Comparison of ENCODE assay signal across 28 cellular contexts in genomic region chr10:95172851-95173250, GRCh38. TPM values are rescaled to one million over a fixed set of nuclear protein-coding genes. Genes with fewer than 3 reads are reported as not detected.
DNase-seq lines count a peak whose midpoint lies in the region; ATAC-seq, FAIRE-seq and TF ChIP-seq lines count a peak whose summit lies in the region.
"Had no signal": no experiment of that assay in that cellular context is flagged by ENCODE, and none has a peak within 500 bp of the region (broad histone marks: within the 10 kb centered on the region; RNA-seq: fewer than 3 reads in every experiment).

No MANE protein-coding gene starts in this region.

- H3K4me2 ChIP-seq in HepG2 (ENCODE audit: low read depth, low read length) (no peak overlapping the region), neuronal stem cell (ENCODE audit: insufficient read depth, low read length, poor library complexity, severe bottlenecking) (no peak overlapping the region)
- H3K4me2 ChIP-seq: A549; BLaER1 treated with 17β-estradiol and CSF1 and Interleukin-3, amounts not matched to agents 10 nM and 100 nM; GM23338 had no signal

- no peak overlapping the region for H3K18ac ChIP-seq in neuronal stem cell (ENCODE audit: low read length)

- no peak overlapping the region for H3K9ac ChIP-seq in HepG2 (ENCODE audit: insufficient read depth, low read depth, low read length)
- peak overlapping the region; percentile 30 for H3K9ac ChIP-seq in neuronal stem cell (ENCODE audit: low read depth, low read length, poor library complexity)
- H3K9ac ChIP-seq: BLaER1 treated with 17β-estradiol and CSF1 and Interleukin-3, amounts not matched to agents 10 nM and 100 nM had no signal

- no peak overlapping the region for H2BK5ac ChIP-seq in neuronal stem cell (ENCODE audit: low read length)

- no TSS peak for BruUV-seq in HepG2 (replicated peaks; lab: Mats Ljungman, UMichigan)

- H2AFZ ChIP-seq in HepG2 (ENCODE audit: low read length) (peak overlapping the region; percentile 27), neuronal stem cell (ENCODE audit: low read length) (no peak overlapping the region)

- H2BK120ac ChIP-seq in neuronal stem cell (ENCODE audit: low read depth, low read length), result no peak overlapping the region

- ATAC-seq in HepG2, result no peak
- ATAC-seq in right lobe of liver, result no peak
- ATAC-seq in esophagus mucosa, result peak; percentile 66
- ATAC-seq in GM21447 (IDR thresholded peaks at IDR 0.05; ENCODE audit: unreplicated experiment), result no peak
- ATAC-seq: A549, GM12878, GM23338 had no signal

- H3K4me1 ChIP-seq in HepG2 (ENCODE audit: insufficient read depth, low read length) (peaks cover 16% of the 10 kb centered on the region), right lobe of liver (peaks cover 0 to 31% (median 2%) of the 10 kb centered on the region in 4 donors), neuronal stem cell (ENCODE audit: control insufficient read depth in 2 of 2, insufficient read depth in 1 of 2, low read depth in 1 of 2, low read length in 2 of 2) (no peaks in the 10 kb centered on the region)
- H3K4me1 ChIP-seq: BE2C; BLaER1 treated with 17β-estradiol and CSF1 and Interleukin-3, amounts not matched to agents 10 nM and 100 nM; HAP-1 had no signal

- H2BK12ac ChIP-seq in neuronal stem cell (ENCODE audit: low read length), result no peak overlapping the region

- no peak overlapping the region for H4K8ac ChIP-seq in neuronal stem cell (ENCODE audit: low read depth, low read length)

- DNase-seq in HepG2 (ENCODE audit: low spot score) (no peak), right lobe of liver (no peak), dedifferentiated amniotic fluid mesenchymal stem cell (ENCODE audit: extremely low spot score) (peak; percentile 10), neuronal stem cell (ENCODE audit: low spot score) (no peak), NCI-H1436 (lab: John Stamatoyannopoulos, UW) (no peak)
- DNase-seq in activated CD4-positive, alpha-beta T cell treated with anti-CD3 and anti-CD28 coated beads, Interleukin-2, amount 50 U/mL, for 48 hours, result no peak
- DNase-seq: 8988T; ACHN; AML-193; BE2C; CD4-positive, alpha-beta T cell; CD8-positive, alpha-beta memory T cell; DMS 273 treated with DMSO at 0.1 percent for 48 hours; DMS79; EL; GDM1; HFFc6 had no signal

- POLR2A ChIA-PET in HepG2 (lab: Yijun Ruan, JAX), result no interaction called here

- H4K20me1 ChIP-seq in HepG2 (ENCODE audit: insufficient read depth, low read length), result no peaks in the 10 kb centered on the region
- H4K20me1 ChIP-seq: BLaER1 treated with 17β-estradiol and CSF1 and Interleukin-3, amounts not matched to agents 10 nM and 100 nM had no signal

- H3K36me3 ChIP-seq in HepG2 (replicated peaks in 1 of 2; ENCODE audit: control insufficient read depth in 1 of 2, insufficient read depth in 2 of 2, low read length in 2 of 2) (no peaks in the 10 kb centered on the region), right lobe of liver (no peaks in the 10 kb centered on the region), neuronal stem cell (replicated peaks in 1 of 2; ENCODE audit: control insufficient read depth in 2 of 2, insufficient read depth in 2 of 2, low read length in 2 of 2) (no peaks in the 10 kb centered on the region)
- H3K36me3 ChIP-seq: BE2C; BLaER1 treated with 17β-estradiol and CSF1 and Interleukin-3, amounts not matched to agents 10 nM and 100 nM; HAP-1 had no signal

- TF ChIP-seq RAD21 in HepG2 (CRISPR knock-in tag; IDR thresholded peaks at IDR 0.05), result no peak

- no peaks in the 10 kb centered on the region for H3K79me2 ChIP-seq in HepG2 (ENCODE audit: insufficient read depth, low read length)

- peaks cover 12% of the 10 kb centered on the region for H3K9me3 ChIP-seq in HepG2 (ENCODE audit: low read length)
- no peaks in the 10 kb centered on the region for H3K9me3 ChIP-seq in right lobe of liver
- no peaks in the 10 kb centered on the region for H3K9me3 ChIP-seq in neuronal stem cell (replicated peaks in 1 of 2; ENCODE audit: control insufficient read depth in 2 of 2, insufficient read depth in 1 of 2, low read depth in 1 of 2, low read length in 2 of 2)
- H3K9me3 ChIP-seq: A549, BE2C, HAP-1 had no signal

- no peak overlapping the region for H4K91ac ChIP-seq in neuronal stem cell (ENCODE audit: low read depth, low read length, poor library complexity)

- H3K4me3 ChIP-seq in HepG2 (replicated peaks in 1 of 3; ENCODE audit: insufficient read depth in 1 of 3, low read depth in 2 of 3, low read length in 3 of 3), result no peak overlapping the region
- H3K4me3 ChIP-seq in right lobe of liver, result no peak overlapping the region
- H3K4me3 ChIP-seq in neuronal stem cell (ENCODE audit: low read length in 2 of 2), result no peak overlapping the region
- H3K4me3 ChIP-seq: A549; BLaER1 treated with 17β-estradiol and CSF1 and Interleukin-3, amounts not matched to agents 10 nM and 100 nM; GM12878; GM23338; HAP-1 had no signal

- H3K27me3 ChIP-seq in HepG2 (ENCODE audit: control insufficient read depth in 1 of 2, insufficient read depth in 2 of 2, low read length in 2 of 2), result no peaks in the 10 kb centered on the region; a peak in 1 of 5 replicates
- H3K27me3 ChIP-seq in right lobe of liver, result no peaks in the 10 kb centered on the region
- no peaks in the 10 kb centered on the region for H3K27me3 ChIP-seq in neuronal stem cell (ENCODE audit: control insufficient read depth in 3 of 3, insufficient read depth in 3 of 3, low read depth in 1 of 3, low read length in 3 of 3)
- H3K27me3 ChIP-seq: BE2C; BLaER1 treated with 17β-estradiol and CSF1 and Interleukin-3, amounts not matched to agents 10 nM and 100 nM had no signal

- TF ChIP-seq CTCF in HepG2 (CRISPR knock-in tag; IDR thresholded peaks at IDR 0.05), result no peak
- no peak for TF ChIP-seq CTCF in right lobe of liver (IDR thresholded peaks at IDR 0.05)

- no peak overlapping the region for H3K14ac ChIP-seq in neuronal stem cell (ENCODE audit: low read length)

- H3K23ac ChIP-seq in neuronal stem cell (ENCODE audit: low read depth, low read length, poor library complexity), result no peak overlapping the region

- H3K4ac ChIP-seq in neuronal stem cell (ENCODE audit: low read length), result no peak overlapping the region

- no peak for TF ChIP-seq POLR2A in HepG2 (IDR thresholded peaks at IDR 0.05; ENCODE audit: insufficient read depth in 1 of 2, low read depth in 2 of 2, low read length in 2 of 2)
- no peak for TF ChIP-seq POLR2A in right lobe of liver (IDR thresholded peaks at IDR 0.05)

- FAIRE-seq in HepG2 (lab: Jason Lieb, UNC), result no peak
- FAIRE-seq: A549, D721Med, GM12878, GM19239 had no signal

- peaks cover 2% of the 10 kb centered on the region for H3K79me1 ChIP-seq in neuronal stem cell (ENCODE audit: low read depth, low read length)

- H3K27ac ChIP-seq in HepG2 (ENCODE audit: extremely low read length, insufficient read depth, low read length) (no peak overlapping the region), right lobe of liver (no peak overlapping the region), neuronal stem cell (replicated peaks; ENCODE audit: low read length) (no peak overlapping the region)
- H3K27ac ChIP-seq: A549; BLaER1 treated with 17β-estradiol and CSF1 and Interleukin-3, amounts not matched to agents 10 nM and 100 nM had no signal

- H2AK5ac ChIP-seq in neuronal stem cell (ENCODE audit: low read depth, low read length), result no peak overlapping the region

- WGBS in HepG2 (ENCODE audit: low lambda C conversion rate), result 100% methylated on average over 1 of the region's 1 CpG
- WGBS in right lobe of liver (ENCODE audit: insufficient coverage, low coverage, low lambda C conversion rate, missing lambda C conversion rate), result 100% methylated on average over 1 of the region's 1 CpG
- WGBS in neuronal stem cell (ENCODE audit: extremely low coverage in 2 of 2, insufficient read length in 2 of 2, insufficient replicate concordance in 1 of 2), 2 donors, result no CpG with 5 or more reads among the region's 1 CpG

- peak overlapping the region; percentile 64 for H2BK15ac ChIP-seq in neuronal stem cell (ENCODE audit: low read length)

- TF ChIP-seq EP300 in HepG2 (IDR thresholded peaks at IDR 0.05; ENCODE audit: low read depth in 2 of 2, low read length in 2 of 2) (no peak), HepG2 (CRISPR knock-in tag; IDR thresholded peaks at IDR 0.05; ENCODE audit: borderline replicate concordance) (no peak)

- in situ Hi-C loops in HepG2 (cut with HindIII; ENCODE audit: extremely low pct_ligation_motif_present, low pct_unique_long_range_greater_than_20kb), result no loop called here

- intact Hi-C loops in HepG2 (cut with micrococcal nuclease; ENCODE audit: unreplicated experiment) (no loop called here), right lobe of liver (cut with DNase I) (no loop called here)

- CTCF ChIA-PET in HepG2 (lab: Yijun Ruan, JAX; ENCODE audit: low intra/inter-chr PET ratio, low total read pairs), result no interaction called here

TF ChIP-seq in HepG2, 621 proteins besides CTCF, POLR2A, EP300 and RAD21 (continues in another document):
- TF ChIP-seq MTF1 (CRISPR knock-in tag; IDR thresholded peaks at IDR 0.05) (no peak), ZKSCAN5 (CRISPR knock-in tag; IDR thresholded peaks at IDR 0.05) (no peak), MXI1 (IDR thresholded peaks at IDR 0.05; ENCODE audit: borderline replicate concordance, low read depth, low read length) (no peak)

RNA-seq across cellular contexts. Expression of gene ACSM6, which starts 21.2 kb away (rescaled TPM):
- not detected in 2 replicates for total RNA-seq in HepG2 (2016; rRNA removed; fragmentation: Illumina TruSeq; extraction: Trizol)
- not detected in 2 replicates for total RNA-seq in HepG2 (2016; cell fraction: cytosol; rRNA removed; fragmentation: Illumina TruSeq; extraction: Trizol; ENCODE audit: low read depth)
- not detected in 2 replicates for total RNA-seq in HepG2 (2016; cell fraction: insoluble cytoplasmic fraction; rRNA removed; fragmentation: Illumina TruSeq; extraction: Trizol)
- total RNA-seq in HepG2 (2016; cell fraction: membrane; rRNA removed; fragmentation: Illumina TruSeq; extraction: Trizol), result not detected in 2 replicates
- not detected in 2 replicates for total RNA-seq in HepG2 (2016; cell fraction: nucleus; rRNA removed; fragmentation: Illumina TruSeq; extraction: Trizol)
- polyA plus RNA-seq in HepG2 (2011; rRNA removed), result not detected in 2 replicates
- not detected in 2 replicates for polyA plus RNA-seq in HepG2 (2011; cell fraction: cytosol; rRNA removed)
- not detected in 2 replicates for polyA plus RNA-seq in HepG2 (2011; cell fraction: nucleus; rRNA removed)
- not detected in 2 replicates for polyA plus RNA-seq in HepG2 (2012)
- polyA plus RNA-seq in HepG2 (2016; cell fraction: cytosol; fragmentation: Illumina TruSeq; extraction: Trizol; ENCODE audit: low read depth), result not detected in 2 replicates
- not detected in 2 replicates for polyA plus RNA-seq in HepG2 (2016; cell fraction: insoluble cytoplasmic fraction; fragmentation: Illumina TruSeq; extraction: Trizol; ENCODE audit: low read depth)
- not detected in 2 replicates for polyA plus RNA-seq in HepG2 (2016; cell fraction: membrane; fragmentation: Illumina TruSeq; extraction: Trizol; ENCODE audit: low read depth)
- polyA plus RNA-seq in HepG2 (2016; cell fraction: nucleus; fragmentation: Illumina TruSeq; extraction: Trizol; ENCODE audit: insufficient read depth, low read depth), result not detected in 2 replicates
- polyA minus RNA-seq in HepG2 (2011; rRNA and poly(A)+ RNA removed; ENCODE audit: low replicate concordance), result not detected in 2 replicates
- polyA minus RNA-seq in HepG2 (2011; cell fraction: cytosol; rRNA and poly(A)+ RNA removed), result not detected in 2 replicates
- not detected in 2 replicates for polyA minus RNA-seq in HepG2 (2011; cell fraction: nucleus; rRNA and poly(A)+ RNA removed)
- under 1 TPM in 1 of 6 experiments, not detected in 5; 0.12 TPM for total RNA-seq in right lobe of liver
- not detected for total RNA-seq in esophagus mucosa
- 0.03 TPM for polyA plus RNA-seq in neuronal stem cell (2013, experiment 1 of 2)
- polyA plus RNA-seq in neuronal stem cell (2013, experiment 2 of 2), result not detected
- total RNA-seq: CD4-positive, alpha-beta T cell; CD8-positive, alpha-beta memory T cell; GM12878; GM23338; H4; HFFc6 had no signal
- polyA plus RNA-seq: A549; CD14-positive monocyte; CD8-positive, alpha-beta memory T cell had no signal
